In the genomic region with DNA sequence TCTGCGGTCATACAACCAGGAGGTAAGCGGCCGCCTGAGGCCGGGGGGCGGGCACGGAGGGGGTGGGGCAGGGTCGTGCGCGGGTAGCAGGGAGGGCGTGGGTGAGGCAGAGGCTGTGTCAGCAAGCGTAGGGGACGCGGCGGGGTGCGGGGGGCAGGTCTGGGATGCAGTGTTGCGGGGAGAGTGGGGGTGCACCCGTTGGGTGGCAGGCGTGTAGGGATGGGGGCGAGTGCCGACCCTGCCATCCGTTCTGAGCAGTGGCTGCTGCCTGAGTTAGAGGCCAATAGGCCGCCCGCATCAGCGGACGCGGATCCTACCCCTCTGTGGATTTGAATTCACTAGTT, we compare ENCODE assay signal across 9 cellular contexts. TPM values are rescaled to one million over a fixed set of nuclear protein-coding genes. Genes with fewer than 3 reads are reported as not detected.
DNase-seq lines count a peak whose midpoint lies in the region; ATAC-seq, FAIRE-seq and TF ChIP-seq lines count a peak whose summit lies in the region.
"Had no signal": no experiment of that assay in that cellular context is flagged by ENCODE, and none has a peak within 500 bp of the region (broad histone marks: within the 10 kb centered on the region; RNA-seq: fewer than 3 reads in every experiment).

No MANE protein-coding gene starts in this region.

- TF ChIP-seq CTCF in fibroblast of pulmonary artery (IDR thresholded peaks at IDR 0.05; ENCODE audit: low read length, missing control alignments) = no peak
- no peak for TF ChIP-seq CTCF in prostate gland (IDR thresholded peaks at IDR 0.05)

- DNase-seq in GM12891 (ENCODE audit: insufficient read length, low spot score) (no peak), SK-N-MC (ENCODE audit: low read depth, low spot score) (no peak), fibroblast of pulmonary artery (ENCODE audit: low read depth) (no peak), prostate gland (ENCODE audit: low spot score) (no peak), germinal center (ENCODE audit: low spot score) (no peak)

- peak overlapping the region; percentile 95 for H3K9ac ChIP-seq in SK-N-MC (ENCODE audit: insufficient read length)

- intact Hi-C loops in prostate gland (cut with DNase I) = loop anchor here (5.0 kb wide), 1 partner anchor 238 kb away; no protein-coding TSS in a partner anchor

- H3K36me3 ChIP-seq in SK-N-MC (ENCODE audit: insufficient read depth, low read length) = peaks cover 44% of the 10 kb centered on the region
- H3K36me3 ChIP-seq in prostate gland = peaks cover 20 to 23% of the 10 kb centered on the region in 2 donors

- WGBS in prostate gland = 2% methylated on average over 25 of the region's 26 CpGs

- H3K27me3 ChIP-seq in prostate gland (replicated peaks; ENCODE audit: insufficient read depth) = no peaks in the 10 kb centered on the region

- H3K27ac ChIP-seq in SK-N-MC (0 out of 2 replicates have a peak overlapping the region, but pooled peaks have one; percentile 97), prostate gland (peak overlapping the region; percentile 98 to 99)

- H3K9me3 ChIP-seq in SK-N-MC (ENCODE audit: low read depth, low read length) = no peaks in the 10 kb centered on the region
- no peaks in the 10 kb centered on the region for H3K9me3 ChIP-seq in prostate gland

- peak; percentile 70 for FAIRE-seq in GM12891 (lab: Jason Lieb, UNC)

- TF ChIP-seq POLR2A in GM12891 (IDR thresholded peaks at IDR 0.05; ENCODE audit: low read depth, low read length) (no peak), prostate gland (IDR thresholded peaks at IDR 0.05) (no peak)

- H3K4me3 ChIP-seq in SK-N-MC (peak overlapping the region; percentile 96), fibroblast of pulmonary artery (replicated peaks; ENCODE audit: low read depth, low read length) (peak overlapping the region; percentile 93), prostate gland (peak overlapping the region; percentile 64 to 98)

- H3K4me1 ChIP-seq in prostate gland (replicated peaks) = peaks cover 18% of the 10 kb centered on the region

- ATAC-seq in GM21723 (IDR thresholded peaks at IDR 0.05; ENCODE audit: unreplicated experiment) = no peak
- ATAC-seq in HG03521 (IDR thresholded peaks at IDR 0.05; ENCODE audit: unreplicated experiment) = no peak
- no peak for ATAC-seq in GM19467 (IDR thresholded peaks at IDR 0.05; ENCODE audit: unreplicated experiment)

TF ChIP-seq in GM12891, 5 proteins besides CTCF, POLR2A, EP300 and RAD21:
- no peak for TF ChIP-seq POU2F2 (IDR thresholded peaks at IDR 0.05; ENCODE audit: low read depth, low read length)
- TF ChIP-seq SPI1 (IDR thresholded peaks at IDR 0.05; ENCODE audit: low read depth, low read length) = no peak
- TF ChIP-seq TAF1 (IDR thresholded peaks at IDR 0.05; ENCODE audit: low read depth, low read length) = no peak
- no peak for TF ChIP-seq POLR2AphosphoS5 (IDR thresholded peaks at IDR 0.05; ENCODE audit: low read depth, low read length)
- no peak for TF ChIP-seq PAX5 (IDR thresholded peaks at IDR 0.05; ENCODE audit: insufficient read depth, low read length, severe bottlenecking)
TF ChIP-seq in GM12891: peak in this region for 0.

RNA-seq across cellular contexts. Expression of gene RIC8A, which starts 1.4 kb away (rescaled TPM):
- 55.0 TPM for polyA plus RNA-seq in GM12891 (2012; ENCODE audit: low read depth, missing spikeins)
- 100 to 1,000 TPM in 1 of 2 donors, 10 to 100 TPM in 1; 82.3 to 114 TPM for total RNA-seq in prostate gland

RNA-seq across cellular contexts. Expression of gene BET1L, which starts 1.7 kb away (rescaled TPM):
- polyA plus RNA-seq in GM12891 (2012; ENCODE audit: low read depth, missing spikeins) = 31.1 TPM
- 10 to 100 TPM; 52.1 to 54.8 TPM for total RNA-seq in prostate gland

RNA-seq across cellular contexts. Expression of gene SCGB1C1, which starts 16.0 kb away (rescaled TPM):
- polyA plus RNA-seq in GM12891 (2012; ENCODE audit: low read depth, missing spikeins) = not detected
- total RNA-seq in prostate gland = not detected
- total RNA-seq: M059J had no signal

RNA-seq across cellular contexts. Expression of gene SIRT3, which starts 27.3 kb away (rescaled TPM):
- 17.3 TPM for polyA plus RNA-seq in GM12891 (2012; ENCODE audit: low read depth, missing spikeins)
- 10 to 100 TPM; 21.5 to 32.5 TPM for total RNA-seq in prostate gland

RNA-seq across cellular contexts. Expression of gene PSMD13, which starts 27.9 kb away (rescaled TPM):
- polyA plus RNA-seq in GM12891 (2012; ENCODE audit: low read depth, missing spikeins) = 125 TPM
- total RNA-seq in prostate gland = 100 to 1,000 TPM in 1 of 2 donors, 10 to 100 TPM in 1; 87.4 to 129 TPM
